In genomic region chr7:31133497-31133896, GRCh38 we compare ENCODE assay signal across 24 cellular contexts.
DNase-seq lines count a peak whose midpoint lies in the region; ATAC-seq and TF ChIP-seq lines count a peak whose summit lies in the region.
"Had no signal": no experiment of that assay in that cellular context is flagged by ENCODE, and none has a peak within 500 bp of the region (broad histone marks: within the 10 kb centered on the region; RNA-seq: fewer than 3 reads in every experiment).

No MANE protein-coding gene starts in this region.

- no peaks in the 10 kb centered on the region for H3K36me3 ChIP-seq in right atrium auricular region
- H3K36me3 ChIP-seq: BE2C, SJCRH30 had no signal

- no peaks in the 10 kb centered on the region for H3K9me3 ChIP-seq in right atrium auricular region
- H3K9me3 ChIP-seq: SJCRH30 had no signal

- no peaks in the 10 kb centered on the region for H3K27me3 ChIP-seq in right atrium auricular region
- H3K27me3 ChIP-seq: BE2C had no signal

- intact Hi-C loops in left cardiac atrium (cut with DNase I), result loop anchor here in 1 of 2 donors (10.0 kb wide), 1 partner anchor 501 kb away; no protein-coding TSS in a partner anchor

- peak; percentile 34 to 44 for ATAC-seq in left cardiac atrium
- no peak for ATAC-seq in GM21360 (IDR thresholded peaks at IDR 0.05; ENCODE audit: unreplicated experiment)

- H3K27ac ChIP-seq in right atrium auricular region, result no peak overlapping the region
- H3K27ac ChIP-seq: GM23248, HL-60, KMS-11, SJCRH30 had no signal

- DNase-seq in NCI-H524 (lab: John Stamatoyannopoulos, UW) (peak; percentile 24 to 77), NCI-H524 treated with DMSO at 0.1 percent for 48 hours (lab: John Stamatoyannopoulos, UW) (no peak), left cardiac atrium (no peak), right atrium auricular region (ENCODE audit: low spot score) (no peak), fibroblast of pulmonary artery (ENCODE audit: low read depth) (peak; percentile 18), DMS153 treated with DMSO at 0.1 percent for 48 hours (lab: John Stamatoyannopoulos, UW; ENCODE audit: unreplicated experiment) (no peak), NCI-H345 (lab: John Stamatoyannopoulos, UW) (no peak)
- DNase-seq: 8988T; ACHN; BE2C; CD8-positive, alpha-beta memory T cell; DMS53; GM23248; H7; NCI-H1048; NCI-H1417 treated with DMSO at 0.1 percent for 48 hours; NCI-H187 treated with DMSO at 0.1 percent for 48 hours; NCI-H2107; NCI-H748 treated with DMSO at 0.1 percent for 48 hours; SJCRH30; T-cell had no signal

- peaks cover 0 to 9% of the 10 kb centered on the region in 2 donors for H3K4me1 ChIP-seq in right atrium auricular region
- H3K4me1 ChIP-seq: BE2C, SJCRH30 had no signal

- TF ChIP-seq CTCF in right atrium auricular region (IDR thresholded peaks at IDR 0.05) (no peak), fibroblast of pulmonary artery (IDR thresholded peaks at IDR 0.05; ENCODE audit: low read length, missing control alignments) (no peak)

- H3K4me3 ChIP-seq in right atrium auricular region (no peak overlapping the region), fibroblast of pulmonary artery (replicated peaks; ENCODE audit: low read depth, low read length) (no peak overlapping the region)
- H3K4me3 ChIP-seq: GM23248, SJCRH30 had no signal

Comparison
In these comparisons a context has a peak if more than half of its experiments do, and no peak if none do; other contexts are left out.
1. DNase-seq: peak in NCI-H524 (2 of 2) and fibroblast of pulmonary artery (single experiment); none in NCI-H524 treated with DMSO at 0.1 percent for 48 hours (single experiment), left cardiac atrium (single experiment), right atrium auricular region (single experiment), DMS153 treated with DMSO at 0.1 percent for 48 hours (single experiment) and NCI-H345 (single experiment).